ENCODE assay signal across 21 cellular contexts in the genomic region with DNA sequence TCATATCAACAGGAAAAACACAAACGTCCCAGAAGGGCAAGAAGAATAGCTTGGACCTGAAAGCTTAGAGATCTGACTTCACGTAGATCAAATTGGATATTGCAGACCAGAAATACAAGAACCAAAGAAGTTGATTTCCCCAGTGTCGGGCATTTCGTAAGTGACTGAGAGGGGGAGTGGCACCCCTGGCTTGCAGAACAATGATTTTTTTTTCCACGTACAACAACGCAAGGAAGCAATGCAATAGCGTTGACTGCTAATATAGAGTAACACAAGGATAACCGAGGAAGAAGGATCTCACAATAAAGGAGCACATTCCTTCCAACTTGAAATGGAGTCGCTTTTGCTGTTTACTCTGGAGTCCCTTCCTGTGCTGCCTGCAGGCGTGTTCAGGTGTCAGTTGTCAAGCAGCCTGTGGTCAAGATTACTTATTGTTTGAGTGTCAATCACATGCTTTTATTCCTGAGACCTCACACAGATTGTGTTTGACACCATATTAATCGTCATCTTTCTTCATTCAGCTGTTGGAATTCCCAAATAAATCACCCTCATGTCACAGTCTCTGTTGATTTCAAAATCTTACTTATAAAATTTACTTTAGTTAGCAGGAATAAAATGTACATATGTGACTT.
"Had no signal": no experiment of that assay in that cellular context is flagged by ENCODE, and none has a peak within 500 bp of the region (broad histone marks: within the 10 kb centered on the region; RNA-seq: fewer than 3 reads in every experiment).

No MANE protein-coding gene starts in this region.

- H3K4me3 Mint-ChIP-seq: activated CD8-positive, alpha-beta memory T cell treated with anti-CD3 and anti-CD28 coated beads, Interleukin-2, amount 10 ng/mL, durations not matched to agents 7 days and 5 days; activated CD8-positive, alpha-beta T cell treated with anti-CD3 and anti-CD28 coated beads for 36 hours; activated naive CD8-positive, alpha-beta T cell treated with anti-CD3 and anti-CD28 coated beads, Interleukin-2, amount 50 U/mL, for 24 hours; mesothelial cell of epicardium; natural killer cell treated with Interleukin-12 subunit alpha and Interleukin-12 subunit beta and Interleukin-15 and Interleukin-18, amount 100 ng/mL, for 72 hours; stimulated activated naive B cell treated with anti-CD40 and anti-IgM and Interleukin-4, amounts not matched to agents 10 μg/mL and 1 μg/mL and 100 μg/mL, for 72 hours; T-helper 17 cell had no signal

- H3K4me1 Mint-ChIP-seq: activated CD8-positive, alpha-beta memory T cell treated with anti-CD3 and anti-CD28 coated beads, Interleukin-2, amount 10 ng/mL, durations not matched to agents 7 days and 5 days; activated naive CD8-positive, alpha-beta T cell treated with anti-CD3 and anti-CD28 coated beads, Interleukin-2, amount 50 U/mL, for 24 hours; stimulated activated naive B cell treated with anti-CD40 and anti-IgM and Interleukin-4, amounts not matched to agents 10 μg/mL and 1 μg/mL and 100 μg/mL, for 72 hours; T-helper 17 cell had no signal

- H3K36me3 Mint-ChIP-seq: activated CD8-positive, alpha-beta memory T cell treated with anti-CD3 and anti-CD28 coated beads, Interleukin-2, amount 10 ng/mL, durations not matched to agents 7 days and 5 days; natural killer cell treated with Interleukin-12 subunit alpha and Interleukin-12 subunit beta and Interleukin-15 and Interleukin-18, amount 100 ng/mL, for 72 hours; stimulated activated naive B cell treated with anti-CD40 and anti-IgM and Interleukin-4, amounts not matched to agents 10 μg/mL and 1 μg/mL and 100 μg/mL, for 72 hours had no signal

- H3K27ac Mint-ChIP-seq: activated CD8-positive, alpha-beta memory T cell treated with anti-CD3 and anti-CD28 coated beads, Interleukin-2, amount 10 ng/mL, durations not matched to agents 7 days and 5 days; activated CD8-positive, alpha-beta T cell treated with anti-CD3 and anti-CD28 coated beads for 36 hours; activated naive CD8-positive, alpha-beta T cell treated with anti-CD3 and anti-CD28 coated beads, Interleukin-2, amount 50 U/mL, for 24 hours; mesothelial cell of epicardium; natural killer cell treated with Interleukin-12 subunit alpha and Interleukin-12 subunit beta and Interleukin-15 and Interleukin-18, amount 100 ng/mL, for 72 hours; stimulated activated naive B cell treated with anti-CD40 and anti-IgM and Interleukin-4, amounts not matched to agents 10 μg/mL and 1 μg/mL and 100 μg/mL, for 72 hours; T-helper 17 cell had no signal

- H3K4me3 ChIP-seq: lower lobe of right lung, sigmoid colon, smooth muscle cell, transverse colon, vagina had no signal

- H3K9me3 Mint-ChIP-seq: activated CD8-positive, alpha-beta T cell treated with anti-CD3 and anti-CD28 coated beads for 36 hours; activated naive CD8-positive, alpha-beta T cell treated with anti-CD3 and anti-CD28 coated beads, Interleukin-2, amount 50 U/mL, for 24 hours; mesothelial cell of epicardium; stimulated activated naive B cell treated with anti-CD40 and anti-IgM and Interleukin-4, amounts not matched to agents 10 μg/mL and 1 μg/mL and 100 μg/mL, for 72 hours had no signal

- H3K9me3 ChIP-seq: lower lobe of right lung, sigmoid colon, transverse colon, vagina had no signal

- H3K36me3 ChIP-seq: lower lobe of right lung, sigmoid colon, transverse colon, vagina had no signal

- H3K27me3 ChIP-seq: sigmoid colon, transverse colon, vagina had no signal

- DNase-seq: activated CD4-positive, alpha-beta T cell treated with anti-CD3 and anti-CD28 coated beads for 48 hours; activated CD8-positive, alpha-beta memory T cell treated with anti-CD3 and anti-CD28 coated beads, Interleukin-2, amount 10 ng/mL, durations not matched to agents 7 days and 5 days; activated CD8-positive, alpha-beta T cell treated with anti-CD3 and anti-CD28 coated beads for 36 hours; activated effector memory CD4-positive, alpha-beta T cell treated with anti-CD3 and anti-CD28 coated beads, Interleukin-2, amount 50 U/mL, for 16 hours; activated naive CD4-positive, alpha-beta T cell treated with anti-CD3 and anti-CD28 coated beads, Interleukin-2, amount 50 U/mL, for 16 hours; activated naive CD8-positive, alpha-beta T cell treated with anti-CD3 and anti-CD28 coated beads, Interleukin-2, amount 50 U/mL, for 24 hours; activated T-cell treated with anti-CD3 and anti-CD28 coated beads for 4 hours; erythroblast; foreskin fibroblast; kidney; lower lobe of right lung; retina; sigmoid colon; stimulated activated CD4-positive, alpha-beta T cell treated with anti-CD3 and anti-CD28 coated beads, Interleukin-15, amount 100 ng/mL, for 24 hours; stimulated activated naive B cell treated with anti-CD40 and anti-IgM and Interleukin-4, amounts not matched to agents 10 μg/mL and 1 μg/mL and 100 μg/mL, for 72 hours; T-helper 17 cell; transverse colon had no signal

- H3K4me1 ChIP-seq: lower lobe of right lung, transverse colon, vagina had no signal

- H3K27me3 Mint-ChIP-seq: activated CD8-positive, alpha-beta memory T cell treated with anti-CD3 and anti-CD28 coated beads, Interleukin-2, amount 10 ng/mL, durations not matched to agents 7 days and 5 days; activated CD8-positive, alpha-beta T cell treated with anti-CD3 and anti-CD28 coated beads for 36 hours; natural killer cell treated with Interleukin-12 subunit alpha and Interleukin-12 subunit beta and Interleukin-15 and Interleukin-18, amount 100 ng/mL, for 72 hours; stimulated activated naive B cell treated with anti-CD40 and anti-IgM and Interleukin-4, amounts not matched to agents 10 μg/mL and 1 μg/mL and 100 μg/mL, for 72 hours; T-helper 17 cell had no signal

- ATAC-seq: activated CD8-positive, alpha-beta memory T cell treated with anti-CD3 and anti-CD28 coated beads, Interleukin-2, amount 10 ng/mL, durations not matched to agents 7 days and 5 days; activated CD8-positive, alpha-beta T cell treated with anti-CD3 and anti-CD28 coated beads for 36 hours; activated naive CD8-positive, alpha-beta T cell treated with anti-CD3 and anti-CD28 coated beads, Interleukin-2, amount 50 U/mL, for 24 hours; lower lobe of right lung; natural killer cell treated with Interleukin-12 subunit alpha and Interleukin-12 subunit beta and Interleukin-15 and Interleukin-18, amount 100 ng/mL, for 72 hours; stimulated activated naive B cell treated with anti-CD40 and anti-IgM and Interleukin-4, amounts not matched to agents 10 μg/mL and 1 μg/mL and 100 μg/mL, for 72 hours; T-helper 17 cell had no signal

- H3K27ac ChIP-seq: lower lobe of right lung, sigmoid colon, transverse colon, vagina had no signal
